1 cellular context compared by ENCODE assay signal in genomic region chr1:201653883-201654282, GRCh38.
TF ChIP-seq lines count a peak whose summit lies in the region.

No MANE protein-coding gene starts in this region.

TF ChIP-seq in neural cell, 6 proteins besides CTCF, POLR2A, EP300 and RAD21 (continued from another document):
- TF ChIP-seq REST (IDR thresholded peaks at IDR 0.05; ENCODE audit: borderline replicate concordance) (no peak), MXI1 (conservative IDR thresholded peaks at IDR 0.05; ENCODE audit: poor library complexity, severe bottlenecking) (no peak)
